1 cellular context compared by ENCODE assay signal in the genomic region with DNA sequence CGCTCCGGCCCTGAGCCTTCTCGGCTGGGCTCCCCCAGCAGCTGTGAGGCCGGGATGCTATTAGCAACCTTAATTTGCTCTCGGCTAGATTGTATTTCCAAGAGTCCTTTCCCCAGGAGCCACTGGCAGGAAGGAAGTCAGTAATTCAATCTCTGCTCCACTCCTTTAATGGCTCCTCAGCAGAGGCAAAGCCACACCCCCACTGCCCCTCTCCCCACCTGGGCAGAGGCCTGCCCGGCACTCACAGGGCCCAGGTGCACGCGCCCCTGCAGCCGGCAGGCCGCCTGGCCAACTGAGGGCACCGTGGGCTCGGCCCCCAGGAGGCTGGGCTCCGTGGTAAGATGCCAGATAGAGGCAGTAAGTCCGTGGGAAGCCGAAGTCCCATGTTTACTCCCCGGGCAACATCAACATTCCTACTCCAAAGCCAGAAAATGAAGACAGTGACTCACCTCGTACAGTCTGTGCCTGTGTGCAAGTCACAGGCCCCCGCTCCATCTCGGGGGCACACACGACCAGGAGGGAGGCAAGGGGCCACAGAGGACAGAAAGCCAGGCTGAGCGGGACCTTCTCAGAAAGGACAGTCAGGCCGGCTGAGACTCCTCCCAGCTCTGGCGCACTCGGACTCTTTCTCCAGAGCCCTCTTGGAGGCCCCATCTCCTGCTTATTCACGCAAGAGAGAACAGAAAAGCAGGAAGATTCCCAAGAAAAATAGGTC.
TF ChIP-seq lines count a peak whose summit lies in the region.

No MANE protein-coding gene starts in this region.

TF ChIP-seq in GM23338, 12 proteins besides CTCF, POLR2A, EP300 and RAD21 (continued from another document):
- TF ChIP-seq ZNF462 (CRISPR knock-in tag; IDR thresholded peaks at IDR 0.05): no peak
- TF ChIP-seq STAT1 (IDR thresholded peaks at IDR 0.05; ENCODE audit: unreplicated experiment): no peak
- no peak for TF ChIP-seq CREB1 (CRISPR knock-in tag; IDR thresholded peaks at IDR 0.05; ENCODE audit: low read depth)
- no peak for TF ChIP-seq POLR2AphosphoS5 (IDR thresholded peaks at IDR 0.05; ENCODE audit: low read depth)
- no peak for TF ChIP-seq REST (IDR thresholded peaks at IDR 0.05; ENCODE audit: unreplicated experiment)
- no peak for TF ChIP-seq EZH2phosphoT487 (IDR thresholded peaks at IDR 0.05; ENCODE audit: unreplicated experiment)
- TF ChIP-seq EZH2 (IDR thresholded peaks at IDR 0.05; ENCODE audit: low read depth, unreplicated experiment): no peak
- TF ChIP-seq ZNF114 (CRISPR knock-in tag; IDR thresholded peaks at IDR 0.05): no peak
- no peak for TF ChIP-seq ETS1 (IDR thresholded peaks at IDR 0.05)
- no peak for TF ChIP-seq ZNF331 (CRISPR knock-in tag; IDR thresholded peaks at IDR 0.05; ENCODE audit: low read depth)
- no peak for TF ChIP-seq NANOG (IDR thresholded peaks at IDR 0.05; ENCODE audit: borderline replicate concordance)
